In the genomic region with DNA sequence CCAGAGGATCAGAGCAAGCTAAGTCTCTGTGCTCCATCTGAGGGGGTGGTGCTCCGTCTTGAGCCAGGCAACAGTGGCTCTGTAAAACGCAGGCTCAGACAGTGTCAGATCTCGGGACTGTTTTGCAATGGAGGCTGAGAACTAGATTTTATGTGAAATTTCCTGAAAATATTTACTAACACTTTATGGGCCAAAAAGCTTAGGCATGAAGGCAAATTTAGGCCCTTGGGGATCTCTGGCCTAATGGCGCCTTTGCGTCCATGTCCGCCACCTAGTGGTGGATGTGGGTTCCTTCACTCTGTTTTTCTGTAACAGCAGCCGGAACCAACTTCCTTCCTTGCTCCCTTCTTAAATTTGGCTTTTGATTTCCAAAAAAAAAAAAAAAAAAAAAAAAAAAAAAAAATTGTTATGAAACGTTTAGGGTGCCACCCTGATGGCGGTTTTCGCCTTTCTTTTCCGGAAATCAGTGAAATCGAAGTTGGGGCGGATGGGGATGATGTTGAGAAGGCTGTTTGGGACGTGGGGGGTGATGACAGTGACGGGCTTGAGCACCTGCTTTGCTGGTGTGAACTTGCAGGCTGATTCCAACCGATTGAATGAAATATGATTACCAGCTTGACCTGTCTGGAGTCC, we compare ENCODE assay signal across 8 cellular contexts. TPM values are rescaled to one million over a fixed set of nuclear protein-coding genes. Genes with fewer than 3 reads are reported as not detected.
DNase-seq lines count a peak whose midpoint lies in the region; ATAC-seq and TF ChIP-seq lines count a peak whose summit lies in the region.

No MANE protein-coding gene starts in this region.

- DNase-seq in GM12864 (ENCODE audit: low read depth) (peak; percentile 19), NCI-H82 treated with DMSO at 0.1 percent for 48 hours (lab: John Stamatoyannopoulos, UW; ENCODE audit: unreplicated experiment) (peak; percentile 9), glutamatergic neuron (peak; percentile 55), retina (peak; percentile 61), SW480 (ENCODE audit: low spot score) (no peak)
- DNase-seq in activated T-cell treated with anti-CD3 and anti-CD28 coated beads, Interleukin-2, amount 50 U/mL, for 72 hours = peak; percentile 44 to 53

- H3K4me3 ChIP-seq in GM12864 (ENCODE audit: low read depth, low read length) = no peak overlapping the region

- peaks cover 4 to 6% of the 10 kb centered on the region in 2 donors for H3K9me3 Mint-ChIP-seq in activated T-cell treated with anti-CD3 and anti-CD28 coated beads, Interleukin-2, amount 50 U/mL, for 72 hours
- peaks cover 5% of the 10 kb centered on the region for H3K9me3 Mint-ChIP-seq in glutamatergic neuron (ENCODE audit: unreplicated experiment)

- H3K4me3 Mint-ChIP-seq in activated T-cell treated with anti-CD3 and anti-CD28 coated beads, Interleukin-2, amount 50 U/mL, for 72 hours = no peak overlapping the region
- H3K4me3 Mint-ChIP-seq in glutamatergic neuron (ENCODE audit: unreplicated experiment) = no peak overlapping the region

- ATAC-seq in HG02623 (IDR thresholded peaks at IDR 0.05; ENCODE audit: unreplicated experiment) = peak; percentile 74
- peak; percentile 51 to 57 for ATAC-seq in activated T-cell treated with anti-CD3 and anti-CD28 coated beads, Interleukin-2, amount 50 U/mL, for 72 hours (replicated peaks in 1 of 2)

- no peak overlapping the region for H3K27ac ChIP-seq in 22Rv1

- no peak overlapping the region for H3K27ac Mint-ChIP-seq in activated T-cell treated with anti-CD3 and anti-CD28 coated beads, Interleukin-2, amount 50 U/mL, for 72 hours
- H3K27ac Mint-ChIP-seq in glutamatergic neuron (ENCODE audit: unreplicated experiment) = no peak overlapping the region

- peaks cover 0 to 8% of the 10 kb centered on the region in 2 donors for H3K36me3 Mint-ChIP-seq in activated T-cell treated with anti-CD3 and anti-CD28 coated beads, Interleukin-2, amount 50 U/mL, for 72 hours (ENCODE audit: insufficient read depth in 2 of 2)
- peaks cover 12% of the 10 kb centered on the region for H3K36me3 Mint-ChIP-seq in glutamatergic neuron (ENCODE audit: unreplicated experiment)

- TF ChIP-seq CTCF in 22Rv1 (IDR thresholded peaks at IDR 0.05) (peak; percentile 83), GM12864 (IDR thresholded peaks at IDR 0.05; ENCODE audit: low read depth, low read length, missing control alignments) (peak; percentile 91), glutamatergic neuron (IDR thresholded peaks at IDR 0.05; ENCODE audit: partially characterized antibody, unreplicated experiment) (peak; percentile 93)

- peaks cover 13% of the 10 kb centered on the region for H3K4me1 Mint-ChIP-seq in activated T-cell treated with anti-CD3 and anti-CD28 coated beads, Interleukin-2, amount 50 U/mL, for 72 hours (ENCODE audit: low read depth)
- H3K4me1 Mint-ChIP-seq in glutamatergic neuron (ENCODE audit: low read depth, unreplicated experiment) = peaks cover 14% of the 10 kb centered on the region

- no peaks in the 10 kb centered on the region for H3K27me3 Mint-ChIP-seq in activated T-cell treated with anti-CD3 and anti-CD28 coated beads, Interleukin-2, amount 50 U/mL, for 72 hours (ENCODE audit: low read depth)
- no peaks in the 10 kb centered on the region for H3K27me3 Mint-ChIP-seq in glutamatergic neuron (ENCODE audit: unreplicated experiment)

RNA-seq across cellular contexts. Expression of a gene that starts 14.0 kb away (rescaled TPM):
- total RNA-seq in activated T-cell treated with anti-CD3 and anti-CD28 coated beads, Interleukin-2, amount 50 U/mL, for 72 hours = 10 to 100 TPM; 60.7 to 67.7 TPM
- 65.7 TPM for total RNA-seq in glutamatergic neuron (ENCODE audit: unreplicated experiment)
